In the genomic region with DNA sequence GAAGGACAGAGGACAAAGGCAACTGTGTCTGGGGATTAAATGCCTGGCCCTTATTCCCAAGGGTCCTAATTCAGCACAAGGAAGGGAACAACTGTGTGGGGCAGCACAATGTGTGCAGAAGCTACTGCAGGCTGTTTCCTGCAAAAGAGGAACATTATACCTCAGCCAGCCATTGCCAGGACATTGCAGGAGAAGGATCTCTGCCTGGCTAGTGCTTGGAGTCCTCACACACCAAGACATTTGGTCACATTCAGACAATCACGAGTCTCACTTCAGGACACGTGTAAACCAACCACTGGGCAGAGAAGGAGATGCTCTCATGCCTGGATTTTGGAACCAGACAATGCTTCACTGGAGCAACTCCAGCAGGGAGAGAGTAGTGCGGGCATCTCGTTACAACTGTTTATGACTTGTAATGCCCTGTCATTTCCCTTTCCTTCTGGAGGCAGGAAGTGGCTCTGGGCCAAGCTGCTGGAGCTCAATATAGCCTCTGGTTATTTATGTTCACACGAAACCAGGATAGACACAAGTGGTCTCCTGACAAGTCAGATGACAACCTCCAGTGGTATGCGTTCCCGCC, we compare ENCODE assay signal across 8 cellular contexts. TPM values are rescaled to one million over a fixed set of nuclear protein-coding genes. Genes with fewer than 3 reads are reported as not detected.
DNase-seq lines count a peak whose midpoint lies in the region; ATAC-seq and TF ChIP-seq lines count a peak whose summit lies in the region.

No MANE protein-coding gene starts in this region.

- no peaks in the 10 kb centered on the region for H3K9me3 Mint-ChIP-seq in CD14-positive monocyte

- ATAC-seq in HG03432 (IDR thresholded peaks at IDR 0.05; ENCODE audit: unreplicated experiment) (peak; percentile 67), GM18867 (IDR thresholded peaks at IDR 0.05; ENCODE audit: unreplicated experiment) (no peak), HG02798 (IDR thresholded peaks at IDR 0.05; ENCODE audit: poor library complexity, unreplicated experiment) (no peak)

- H3K4me1 Mint-ChIP-seq in CD14-positive monocyte, result peaks cover 47% of the 10 kb centered on the region

- peak overlapping the region; percentile 91 to 96 (median 94) for H3K27ac Mint-ChIP-seq in CD14-positive monocyte

- no peaks in the 10 kb centered on the region for H3K27me3 ChIP-seq in left ventricle myocardium inferior (ENCODE audit: low read depth)

- H3K4me3 ChIP-seq in left ventricle myocardium inferior, result peak overlapping the region; percentile 23

- intact Hi-C loops in CD14-positive monocyte (cut with micrococcal nuclease), result loop anchor here (2.0 to 5.0 kb wide), 2 partner anchors 24 to 37 kb away; a partner anchor contains a TSS
- intact Hi-C loops in left ventricle myocardium inferior (cut with micrococcal nuclease), result no loop called here

- H3K4me1 ChIP-seq in left ventricle myocardium inferior, result peaks cover 24% of the 10 kb centered on the region

- peak; percentile 77 for DNase-seq in CD14-positive monocyte (ENCODE audit: low spot score)
- DNase-seq in SKM-1 treated with dmso at 0.1 percent for 144 hours (lab: John Stamatoyannopoulos, UW; ENCODE audit: unreplicated experiment), result peak; percentile 53
- peak; percentile 72 for DNase-seq in left ventricle myocardium inferior
- no peak for DNase-seq in stimulated activated CD4-positive, alpha-beta T cell treated with anti-CD3 and anti-CD28 coated beads, Interleukin-15, amount 100 ng/mL, for 24 hours
- no peak for DNase-seq in RPMI8226

- peak overlapping the region; percentile 77 for H3K27ac ChIP-seq in left ventricle myocardium inferior (replicated peaks)

- TF ChIP-seq CTCF in CD14-positive monocyte (IDR thresholded peaks at IDR 0.05) (no peak), left ventricle myocardium inferior (IDR thresholded peaks at IDR 0.05; ENCODE audit: borderline replicate concordance) (no peak)

- H3K36me3 ChIP-seq in left ventricle myocardium inferior, result no peaks in the 10 kb centered on the region

- no peaks in the 10 kb centered on the region for H3K9me3 ChIP-seq in left ventricle myocardium inferior (replicated peaks)

- peaks cover 0 to 8% (median 5%) of the 10 kb centered on the region in 3 donors for H3K27me3 Mint-ChIP-seq in CD14-positive monocyte (ENCODE audit: low read depth in 3 of 3)

- H3K4me3 Mint-ChIP-seq in CD14-positive monocyte, result peak overlapping the region; percentile 65 to 90

- peaks cover 0 to 2% of the 10 kb centered on the region in 2 donors for H3K36me3 Mint-ChIP-seq in CD14-positive monocyte

RNA-seq across cellular contexts. Expression of a gene that starts 23.9 kb away (rescaled TPM):
- polyA plus RNA-seq in CD14-positive monocyte, result under 1 TPM; 0.47 to 0.73 TPM
- 16.8 TPM for total RNA-seq in left ventricle myocardium inferior

Comparison
In these comparisons a context has a peak if more than half of its experiments do, and no peak if none do; other contexts are left out.
1. DNase-seq: peak in CD14-positive monocyte (single experiment), SKM-1 treated with dmso at 0.1 percent for 144 hours (single experiment) and left ventricle myocardium inferior (single experiment); none in stimulated activated CD4-positive, alpha-beta T cell treated with anti-CD3 and anti-CD28 coated beads, Interleukin-15, amount 100 ng/mL, for 24 hours (single experiment) and RPMI8226 (single experiment).